14 cellular contexts compared by ENCODE assay signal in the genomic region with DNA sequence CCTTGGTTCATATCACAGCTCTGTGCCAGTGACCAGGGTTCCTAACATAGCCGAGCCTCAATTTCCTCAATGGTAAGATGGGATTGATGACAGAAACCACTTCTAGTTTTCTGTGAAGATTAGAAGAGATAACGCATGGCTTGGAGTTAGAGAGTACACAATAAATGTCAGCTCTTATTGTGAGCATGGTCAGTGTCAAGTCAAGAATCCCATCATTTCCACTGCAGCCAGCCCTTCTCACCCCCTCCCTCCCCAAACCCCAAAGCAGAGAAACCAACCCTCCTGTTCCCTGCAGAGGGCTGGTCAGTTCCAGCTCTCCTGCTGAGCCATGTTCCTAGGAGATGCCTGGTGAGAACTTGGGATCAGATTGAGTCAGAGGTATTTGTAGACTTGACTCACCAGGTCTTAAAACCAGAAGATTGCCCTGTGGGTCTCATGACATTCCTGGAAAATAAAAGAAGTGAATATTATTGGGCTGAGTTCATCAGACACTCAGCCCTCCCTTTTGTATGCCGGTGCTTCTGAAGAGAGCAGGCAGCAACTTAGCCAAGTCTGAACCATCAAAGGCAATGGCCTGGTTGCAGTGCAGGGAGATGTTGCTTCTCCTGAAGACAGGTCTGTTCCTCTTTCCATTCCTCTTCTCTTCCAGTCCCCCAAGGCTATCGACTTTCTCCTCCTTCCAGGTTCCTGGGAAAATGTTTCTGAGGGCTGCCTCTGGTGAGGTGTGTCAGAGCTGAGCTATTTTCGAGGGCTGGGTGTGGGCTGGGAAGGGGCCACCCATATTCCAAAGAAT.
DNase-seq lines count a peak whose midpoint lies in the region; ATAC-seq, FAIRE-seq and TF ChIP-seq lines count a peak whose summit lies in the region.
"Had no signal": no experiment of that assay in that cellular context is flagged by ENCODE, and none has a peak within 500 bp of the region (broad histone marks: within the 10 kb centered on the region; RNA-seq: fewer than 3 reads in every experiment).

No MANE protein-coding gene starts in this region.

- CTCF ChIA-PET in RWPE1 (lab: Yijun Ruan, JAX): interaction anchor here (1.4 kb wide), 1 partner anchor 267 kb away, joined by 3 read pairs; no protein-coding TSS in a partner anchor

- H3K4me2 ChIP-seq in GM23248 (ENCODE audit: unreplicated experiment): peak overlapping the region; percentile 59

- H3K9me3 ChIP-seq in GM23248 (ENCODE audit: low read depth) (no peaks in the 10 kb centered on the region), small intestine (ENCODE audit: control insufficient read depth, low read depth) (no peaks in the 10 kb centered on the region)
- H3K9me3 ChIP-seq: prostate gland had no signal

- no peak for TF ChIP-seq CTCF in RWPE1 (conservative IDR thresholded peaks at IDR 0.05; ENCODE audit: low read depth)

- H3K9ac ChIP-seq in GM23248: peak overlapping the region; percentile 62

- no peaks in the 10 kb centered on the region for H4K20me1 ChIP-seq in GM23248 (ENCODE audit: insufficient read depth)

- ATAC-seq in HG03095 (IDR thresholded peaks at IDR 0.05; ENCODE audit: unreplicated experiment) (no peak), HG03175 (IDR thresholded peaks at IDR 0.05; ENCODE audit: unreplicated experiment) (no peak)
- ATAC-seq: activated T-helper 17 cell treated with anti-CD3 and anti-CD28 coated beads, Interleukin-2, amount 50 U/mL, for 72 hours; left colon had no signal

- H3K36me3 ChIP-seq in GM23248 (ENCODE audit: low read depth): no peaks in the 10 kb centered on the region
- H3K36me3 ChIP-seq in small intestine (ENCODE audit: control insufficient read depth in 2 of 2, insufficient read depth in 2 of 2, low read length in 2 of 2): no peaks in the 10 kb centered on the region
- H3K36me3 ChIP-seq: prostate gland had no signal

- in situ Hi-C loops in GM23248 (cut with MboI): no loop called here

- POLR2A ChIA-PET in RWPE1 (lab: Yijun Ruan, JAX; ENCODE audit: low non-redundant PET): no interaction called here

- H3K27ac ChIP-seq in GM23248 (peak overlapping the region; percentile 91), RWPE1 (peak overlapping the region; percentile 80), small intestine (ENCODE audit: low read depth in 1 of 2, low read length in 1 of 2) (no peak overlapping the region)
- H3K27ac ChIP-seq: prostate gland had no signal

- no peaks in the 10 kb centered on the region for H3K79me2 ChIP-seq in GM23248 (ENCODE audit: insufficient read depth)

- DNase-seq in GM23248: peak; percentile 99
- peak; percentile 97 for DNase-seq in RWPE1 (ENCODE audit: low spot score)
- DNase-seq in fibroblast of gingiva (ENCODE audit: low read depth): peak; percentile 88
- peak; percentile 99 for DNase-seq in skeletal muscle cell (ENCODE audit: low read depth)
- no peak for DNase-seq in small intestine
- no peak for DNase-seq in superior temporal gyrus (ENCODE audit: extremely low spot score)
- DNase-seq: GF-D8, Karpas-422, left colon, NCI-H526 had no signal

- H3K4me1 ChIP-seq in GM23248 (ENCODE audit: insufficient read depth) (peaks cover 74% of the 10 kb centered on the region), small intestine (ENCODE audit: control insufficient read depth in 2 of 2, insufficient read depth in 1 of 2, low read depth in 1 of 2, low read length in 1 of 2) (no peaks in the 10 kb centered on the region)
- H3K4me1 ChIP-seq: prostate gland had no signal

- peak overlapping the region; percentile 43; the same call in 1 of the 2 replicates for H2AFZ ChIP-seq in GM23248

- peaks cover 42% of the 10 kb centered on the region for H3F3A ChIP-seq in GM23248 (ENCODE audit: insufficient read depth)

- no peak overlapping the region for H3K4me3 ChIP-seq in GM23248
- no peak overlapping the region for H3K4me3 ChIP-seq in skeletal muscle cell (ENCODE audit: low read depth, low read length)
- no peak overlapping the region for H3K4me3 ChIP-seq in small intestine (ENCODE audit: low read depth in 1 of 2, low read length in 2 of 2)
- H3K4me3 ChIP-seq: prostate gland had no signal

- H3K9me2 ChIP-seq in GM23248 (ENCODE audit: insufficient read depth): no peaks in the 10 kb centered on the region

- H3K27me3 ChIP-seq in GM23248 (replicated peaks; ENCODE audit: insufficient read depth) (no peaks in the 10 kb centered on the region), small intestine (ENCODE audit: control insufficient read depth in 2 of 2, insufficient read depth in 2 of 2, low read length in 2 of 2) (no peaks in the 10 kb centered on the region)

- 17 to 21% methylated on average over 5 of the region's 5 CpGs for WGBS in GM23248 (ENCODE audit: low coverage in 1 of 2, low lambda C conversion rate in 2 of 2, missing lambda C conversion rate in 2 of 2), 2 experiments
- WGBS in small intestine, 3 donors: 82 to 89% (median 85%) methylated on average over 5 of the region's 5 CpGs

- FAIRE-seq in small intestine (lab: Jason Lieb, UNC): no peak

Comparison
In these comparisons a context has a peak if more than half of its experiments do, and no peak if none do; other contexts are left out.
1. DNase-seq: peak in GM23248 (single experiment), RWPE1 (single experiment), fibroblast of gingiva (single experiment) and skeletal muscle cell (single experiment); none in small intestine (single experiment) and superior temporal gyrus (single experiment).
2. H3K27ac ChIP-seq: peak in GM23248 (single experiment) and RWPE1 (single experiment); none in small intestine (0 of 2).